Comparison of ENCODE assay signal across 20 cellular contexts in the genomic region with DNA sequence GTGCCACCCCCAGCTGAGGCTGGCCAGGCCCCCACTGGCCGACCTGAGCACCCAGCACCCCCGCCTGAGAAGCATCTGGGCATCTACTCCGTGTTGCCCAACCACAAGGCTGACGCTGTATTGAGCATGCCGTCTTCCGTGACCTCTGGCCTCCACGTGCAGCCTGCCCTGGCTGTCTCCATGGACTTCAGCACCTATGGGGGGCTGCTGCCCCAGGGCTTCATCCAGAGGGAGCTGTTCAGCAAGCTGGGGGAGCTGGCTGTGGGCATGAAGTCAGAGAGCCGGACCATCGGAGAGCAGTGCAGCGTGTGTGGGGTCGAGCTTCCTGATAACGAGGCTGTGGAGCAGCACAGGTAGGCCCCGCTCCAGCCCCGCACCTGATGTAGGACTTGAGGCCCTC. TPM values are rescaled to one million over a fixed set of nuclear protein-coding genes. Genes with fewer than 3 reads are reported as not detected.
DNase-seq lines count a peak whose midpoint lies in the region; ATAC-seq and TF ChIP-seq lines count a peak whose summit lies in the region.
"Had no signal": no experiment of that assay in that cellular context is flagged by ENCODE, and none has a peak within 500 bp of the region (broad histone marks: within the 10 kb centered on the region; RNA-seq: fewer than 3 reads in every experiment).

No MANE protein-coding gene starts in this region.

- peak overlapping the region; percentile 97 for H3K4me3 Mint-ChIP-seq in natural killer cell
- H3K4me3 Mint-ChIP-seq in natural killer cell treated with Interleukin-12 subunit alpha and Interleukin-12 subunit beta and Interleukin-15 and Interleukin-18, amount 100 ng/mL, for 72 hours, result no peak overlapping the region

- peaks cover 91% of the 10 kb centered on the region for H3K79me2 ChIP-seq in hepatocyte

- H3K4me1 Mint-ChIP-seq in natural killer cell, result peaks cover 78 to 82% of the 10 kb centered on the region in 2 donors
- H3K4me1 Mint-ChIP-seq in natural killer cell treated with Interleukin-12 subunit alpha and Interleukin-12 subunit beta and Interleukin-15 and Interleukin-18, amount 100 ng/mL, for 72 hours (ENCODE audit: low read depth in 2 of 2), result peaks cover 49 to 68% of the 10 kb centered on the region in 2 donors

- H3K9me3 Mint-ChIP-seq in natural killer cell, result no peaks in the 10 kb centered on the region
- H3K9me3 Mint-ChIP-seq in natural killer cell treated with Interleukin-12 subunit alpha and Interleukin-12 subunit beta and Interleukin-15 and Interleukin-18, amount 100 ng/mL, for 72 hours, result no peaks in the 10 kb centered on the region
- H3K9me3 Mint-ChIP-seq: effector memory CD8-positive, alpha-beta T cell; naive thymus-derived CD4-positive, alpha-beta T cell; T-cell had no signal

- H3K36me3 ChIP-seq in hepatocyte (replicated peaks; ENCODE audit: insufficient read depth, low read depth), result no peaks in the 10 kb centered on the region
- peaks cover 0 to 66% of the 10 kb centered on the region in 2 donors for H3K36me3 ChIP-seq in gastrocnemius medialis
- peaks cover 4 to 64% of the 10 kb centered on the region in 2 donors for H3K36me3 ChIP-seq in vagina

- intact Hi-C loops in natural killer cell (cut with micrococcal nuclease), result loop anchor here (5.0 kb wide), 1 partner anchor 33 kb away; no protein-coding TSS in a partner anchor
- intact Hi-C loops in gastrocnemius medialis (cut with DNase I; ENCODE audit: low total_unique reads), result no loop called here
- intact Hi-C loops in vagina (cut with DNase I), result loop anchor here (5.0 kb wide), 1 partner anchor 188 kb away; no protein-coding TSS in a partner anchor

- H3K9me3 ChIP-seq in hepatocyte (ENCODE audit: low read depth) (no peaks in the 10 kb centered on the region), gastrocnemius medialis (no peaks in the 10 kb centered on the region), vagina (no peaks in the 10 kb centered on the region)
- H3K9me3 ChIP-seq: adrenal gland had no signal

- 82% methylated on average over 13 of the region's 14 CpGs for WGBS in hepatocyte (ENCODE audit: low lambda C conversion rate, missing lambda C conversion rate)

- peaks cover 6% of the 10 kb centered on the region for H3K36me3 Mint-ChIP-seq in natural killer cell
- no peaks in the 10 kb centered on the region for H3K36me3 Mint-ChIP-seq in natural killer cell treated with Interleukin-12 subunit alpha and Interleukin-12 subunit beta and Interleukin-15 and Interleukin-18, amount 100 ng/mL, for 72 hours

- no peaks in the 10 kb centered on the region for H3K27me3 ChIP-seq in hepatocyte
- H3K27me3 ChIP-seq in gastrocnemius medialis, result no peaks in the 10 kb centered on the region
- H3K27me3 ChIP-seq in vagina, result no peaks in the 10 kb centered on the region
- H3K27me3 ChIP-seq: adrenal gland had no signal

- DNase-seq in natural killer cell, result no peak
- DNase-seq in natural killer cell treated with Interleukin-12 subunit alpha and Interleukin-12 subunit beta and Interleukin-15 and Interleukin-18, amount 100 ng/mL, for 72 hours (ENCODE audit: low spot score), result no peak
- DNase-seq in hepatocyte (ENCODE audit: low spot score), result no peak
- peak in 1 of 2 donors; percentile 78 for DNase-seq in gastrocnemius medialis
- DNase-seq in vagina (ENCODE audit: extremely low spot score in 2 of 2), result no peak
- DNase-seq in cerebellar nuclear complex (lab: John Stamatoyannopoulos, UW), result no peak
- no peak for DNase-seq in OCI-M1 (lab: John Stamatoyannopoulos, UW)
- no peak for DNase-seq in SHP77 (lab: John Stamatoyannopoulos, UW)
- DNase-seq: activated CD4-positive, alpha-beta T cell treated with anti-CD3 and anti-CD28 coated beads, Interleukin-2, amount 50 U/mL, for 48 hours; adrenal gland; central memory CD4-positive, alpha-beta T cell; effector memory CD8-positive, alpha-beta T cell; EL; naive thymus-derived CD4-positive, alpha-beta T cell; NCI-H1417; NCI-H2227 treated with DMSO at 0.1 percent for 48 hours; RPMI8226; stimulated activated naive CD8-positive, alpha-beta T cell treated with anti-CD3 and anti-CD28 coated beads, Interleukin-15, Interleukin-2, amounts not matched to agents 100 U/mL and 50 U/mL, for 24 hours; T-cell had no signal

- H2AFZ ChIP-seq in hepatocyte, result no peak overlapping the region

- H3K4me1 ChIP-seq in hepatocyte (ENCODE audit: insufficient read depth), result peaks cover 3% of the 10 kb centered on the region
- H3K4me1 ChIP-seq in gastrocnemius medialis, result peaks cover 58 to 70% of the 10 kb centered on the region in 2 donors
- H3K4me1 ChIP-seq in vagina, result peaks cover 73% of the 10 kb centered on the region

- no peak overlapping the region for H3K27ac ChIP-seq in hepatocyte
- peak overlapping the region; percentile 94 to 99 (median 96) for H3K27ac ChIP-seq in gastrocnemius medialis
- peak overlapping the region; percentile 96 for H3K27ac ChIP-seq in vagina

- peak overlapping the region; percentile 98 to 100 for H3K27ac Mint-ChIP-seq in natural killer cell
- peak overlapping the region in 1 of 2 donors; percentile 87 for H3K27ac Mint-ChIP-seq in natural killer cell treated with Interleukin-12 subunit alpha and Interleukin-12 subunit beta and Interleukin-15 and Interleukin-18, amount 100 ng/mL, for 72 hours

- H3K4me2 ChIP-seq in hepatocyte, result peak overlapping the region; percentile 53

- in situ Hi-C loops in gastrocnemius medialis (cut with MboI; ENCODE audit: low sequenced_read_pairs in 4 of 4), result loop anchor here in 3 of 4 donors (5.0 to 10.0 kb wide), 3 partner anchors 111 to 121 kb away; no protein-coding TSS in a partner anchor

- H3K4me3 ChIP-seq in hepatocyte, result no peak overlapping the region
- peak overlapping the region; percentile 68 to 100 (median 82) for H3K4me3 ChIP-seq in gastrocnemius medialis
- H3K4me3 ChIP-seq in vagina, result peak overlapping the region; percentile 81 to 97

- peak in 1 of 2 donors; percentile 15 for TF ChIP-seq POLR2A in gastrocnemius medialis (IDR thresholded peaks at IDR 0.05)
- TF ChIP-seq POLR2A in vagina (IDR thresholded peaks at IDR 0.05), result no peak

- ATAC-seq in natural killer cell (no peak), gastrocnemius medialis (no peak)
- ATAC-seq in natural killer cell treated with Interleukin-12 subunit alpha and Interleukin-12 subunit beta and Interleukin-15 and Interleukin-18, amount 100 ng/mL, for 72 hours, result no peak
- ATAC-seq: effector memory CD8-positive, alpha-beta T cell; naive thymus-derived CD4-positive, alpha-beta T cell; stimulated activated naive CD8-positive, alpha-beta T cell treated with anti-CD3 and anti-CD28 coated beads, Interleukin-15, Interleukin-2, amounts not matched to agents 100 U/mL and 50 U/mL, for 24 hours; T-cell had no signal

- no peak for TF ChIP-seq CTCF in natural killer cell (IDR thresholded peaks at IDR 0.05)
- no peak for TF ChIP-seq CTCF in hepatocyte (IDR thresholded peaks at IDR 0.05; ENCODE audit: poor library complexity)
- no peak for TF ChIP-seq CTCF in gastrocnemius medialis (IDR thresholded peaks at IDR 0.05 in 4 of 5, conservative IDR thresholded peaks at IDR 0.05 in 1 of 5)
- TF ChIP-seq CTCF in vagina (IDR thresholded peaks at IDR 0.05), result no peak

- H3K27me3 Mint-ChIP-seq in natural killer cell (ENCODE audit: low read depth in 2 of 2), result no peaks in the 10 kb centered on the region
- no peaks in the 10 kb centered on the region for H3K27me3 Mint-ChIP-seq in natural killer cell treated with Interleukin-12 subunit alpha and Interleukin-12 subunit beta and Interleukin-15 and Interleukin-18, amount 100 ng/mL, for 72 hours

- H4K20me1 ChIP-seq in hepatocyte (ENCODE audit: insufficient read depth, poor library complexity, severe bottlenecking), result peaks cover 50% of the 10 kb centered on the region

- no peaks in the 10 kb centered on the region for H3K9me2 ChIP-seq in hepatocyte (replicated peaks; ENCODE audit: insufficient read depth)

RNA-seq across cellular contexts. Expression of gene ZBTB16, which starts 4.7 kb away (rescaled TPM):
- total RNA-seq in natural killer cell (100 to 1,000 TPM; 104 to 224 (median 156) TPM), hepatocyte (21.0 and 30.1 TPM in 2 replicates), gastrocnemius medialis (100 to 1,000 TPM; 156 to 250 (median 196) TPM), vagina (243 TPM)
- 10 to 100 TPM in 1 of 2 donors, 1 to 10 TPM in 1; 2.7 to 13.1 TPM for total RNA-seq in natural killer cell treated with Interleukin-12 subunit alpha and Interleukin-12 subunit beta and Interleukin-15 and Interleukin-18, amount 100 ng/mL, for 72 hours
- 52.3 and 67.5 TPM in 2 replicates for polyA plus RNA-seq in hepatocyte
- total RNA-seq: HT1080 had no signal
